In genomic region chr2:43611987-43612894, GRCh38 we compare ENCODE assay signal across 8 cellular contexts. TPM values are rescaled to one million over a fixed set of nuclear protein-coding genes. Genes with fewer than 3 reads are reported as not detected.
DNase-seq lines count a peak whose midpoint lies in the region; ATAC-seq and TF ChIP-seq lines count a peak whose summit lies in the region.

No MANE protein-coding gene starts in this region.

- peak; percentile 82 for ATAC-seq in HG03175 (IDR thresholded peaks at IDR 0.05; ENCODE audit: unreplicated experiment)

- peaks cover 2% of the 10 kb centered on the region for H3K27me3 Mint-ChIP-seq in mesothelial cell of epicardium (ENCODE audit: low read depth)

- H3K4me3 Mint-ChIP-seq in mesothelial cell of epicardium: no peak overlapping the region

- H3K9me3 Mint-ChIP-seq in mesothelial cell of epicardium: peaks cover 2% of the 10 kb centered on the region

- TF ChIP-seq CTCF in GM12875 (IDR thresholded peaks at IDR 0.05; ENCODE audit: borderline replicate concordance, insufficient read depth, low read depth, low read length) (peak; percentile 78; the same call in 1 of the 2 replicates), mesothelial cell of epicardium (IDR thresholded peaks at IDR 0.05; ENCODE audit: unreplicated experiment) (peak; percentile 73)

- H3K36me3 Mint-ChIP-seq in mesothelial cell of epicardium: no peaks in the 10 kb centered on the region

- DNase-seq in NCI-H774 (lab: John Stamatoyannopoulos, UW) (peak; percentile 39), mesothelial cell of epicardium (ENCODE audit: low spot score in 2 of 2, unreplicated experiment in 2 of 2) (peak; percentile 35 to 78), cerebellar nuclear complex (lab: John Stamatoyannopoulos, UW) (no peak)
- peak; percentile 75 to 84 for DNase-seq in activated CD4-positive, alpha-beta T cell treated with anti-CD3 and anti-CD28 coated beads, Interleukin-2, amount 50 U/mL, for 48 hours
- peak; percentile 57 for DNase-seq in effector CD4-positive, alpha-beta T cell
- DNase-seq in stimulated activated CD8-positive, alpha-beta memory T cell treated with anti-CD3 and anti-CD28 coated beads, Interleukin-4, amount 100 ng/mL, for 48 hours: peak; percentile 86

- no peak overlapping the region for H3K4me3 ChIP-seq in GM12875 (ENCODE audit: low read depth, low read length)

- no peak overlapping the region for H3K27ac Mint-ChIP-seq in mesothelial cell of epicardium

- H3K4me1 Mint-ChIP-seq in mesothelial cell of epicardium: peaks cover 2% of the 10 kb centered on the region

RNA-seq across cellular contexts. Expression of gene THADA, which starts 16.4 kb away (rescaled TPM):
- total RNA-seq in mesothelial cell of epicardium: 28.5 to 33.6 TPM (median 29.7 TPM) in 3 replicates

RNA-seq across cellular contexts. Expression of gene PLEKHH2, which starts 24.8 kb away (rescaled TPM):
- 11.3 to 12.0 TPM (median 11.8 TPM) in 3 replicates for total RNA-seq in mesothelial cell of epicardium

Comparison
In these comparisons a context has a peak if more than half of its experiments do, and no peak if none do; other contexts are left out.
1. DNase-seq: peak in NCI-H774 (single experiment), activated CD4-positive, alpha-beta T cell treated with anti-CD3 and anti-CD28 coated beads, Interleukin-2, amount 50 U/mL, for 48 hours (2 of 2), effector CD4-positive, alpha-beta T cell (single experiment), mesothelial cell of epicardium (2 of 2) and stimulated activated CD8-positive, alpha-beta memory T cell treated with anti-CD3 and anti-CD28 coated beads, Interleukin-4, amount 100 ng/mL, for 48 hours (single experiment); none in cerebellar nuclear complex (0 of 2).